1 cellular context compared by ENCODE assay signal in the genomic region with DNA sequence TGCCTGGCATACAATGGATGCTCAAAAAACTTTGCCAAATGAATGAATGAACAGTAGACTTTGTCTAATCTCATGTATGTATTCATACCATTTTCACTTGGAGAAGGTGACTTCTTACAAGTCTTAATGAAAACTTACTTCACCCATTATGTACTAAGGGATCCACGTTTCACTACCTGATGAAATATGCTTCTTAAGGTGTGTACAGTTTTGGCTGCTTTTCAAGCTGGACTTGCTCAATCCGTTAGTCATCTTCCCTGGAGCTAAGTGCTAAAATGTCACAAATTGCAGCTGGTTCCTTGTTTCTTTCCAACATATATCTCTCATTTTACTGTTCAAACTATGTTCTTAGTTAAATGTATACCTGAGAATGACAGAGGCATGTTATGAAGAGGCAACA.
TF ChIP-seq lines count a peak whose summit lies in the region.

No MANE protein-coding gene starts in this region.

TF ChIP-seq in SK-N-SH treated with all-trans-retinoic acid at 6 μM for 48 hours, 23 proteins besides CTCF, POLR2A, EP300 and RAD21 (continued from another document):
- TF ChIP-seq, protein P1, sequence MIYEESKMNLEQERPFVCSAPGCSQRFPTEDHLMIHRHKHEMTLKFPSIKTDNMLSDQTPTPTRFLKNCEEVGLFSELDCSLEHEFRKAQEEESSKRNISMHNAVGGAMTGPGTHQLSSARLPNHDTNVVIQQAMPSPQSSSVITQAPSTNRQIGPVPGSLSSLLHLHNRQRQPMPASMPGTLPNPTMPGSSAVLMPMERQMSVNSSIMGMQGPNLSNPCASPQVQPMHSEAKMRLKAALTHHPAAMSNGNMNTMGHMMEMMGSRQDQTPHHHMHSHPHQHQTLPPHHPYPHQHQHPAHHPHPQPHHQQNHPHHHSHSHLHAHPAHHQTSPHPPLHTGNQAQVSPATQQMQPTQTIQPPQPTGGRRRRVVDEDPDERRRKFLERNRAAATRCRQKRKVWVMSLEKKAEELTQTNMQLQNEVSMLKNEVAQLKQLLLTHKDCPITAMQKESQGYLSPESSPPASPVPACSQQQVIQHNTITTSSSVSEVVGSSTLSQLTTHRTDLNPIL (CRISPR knock-in tag; IDR thresholded peaks at IDR 0.05; ENCODE audit: low read depth): no peak
- TF ChIP-seq PPARA (CRISPR knock-in tag; IDR thresholded peaks at IDR 0.05; ENCODE audit: borderline replicate concordance) (no peak), BACH2 (CRISPR knock-in tag; IDR thresholded peaks at IDR 0.05; ENCODE audit: borderline replicate concordance) (no peak), ARNTL (CRISPR knock-in tag; IDR thresholded peaks at IDR 0.05; ENCODE audit: borderline replicate concordance, low read depth) (no peak), RARB (CRISPR knock-in tag; IDR thresholded peaks at IDR 0.05) (no peak), TCF4 (CRISPR knock-in tag; IDR thresholded peaks at IDR 0.05; ENCODE audit: borderline replicate concordance) (no peak), ZFP3 (CRISPR knock-in tag; IDR thresholded peaks at IDR 0.05) (no peak), OSR1 (CRISPR knock-in tag; IDR thresholded peaks at IDR 0.05) (no peak)
- TF ChIP-seq, protein P2, sequence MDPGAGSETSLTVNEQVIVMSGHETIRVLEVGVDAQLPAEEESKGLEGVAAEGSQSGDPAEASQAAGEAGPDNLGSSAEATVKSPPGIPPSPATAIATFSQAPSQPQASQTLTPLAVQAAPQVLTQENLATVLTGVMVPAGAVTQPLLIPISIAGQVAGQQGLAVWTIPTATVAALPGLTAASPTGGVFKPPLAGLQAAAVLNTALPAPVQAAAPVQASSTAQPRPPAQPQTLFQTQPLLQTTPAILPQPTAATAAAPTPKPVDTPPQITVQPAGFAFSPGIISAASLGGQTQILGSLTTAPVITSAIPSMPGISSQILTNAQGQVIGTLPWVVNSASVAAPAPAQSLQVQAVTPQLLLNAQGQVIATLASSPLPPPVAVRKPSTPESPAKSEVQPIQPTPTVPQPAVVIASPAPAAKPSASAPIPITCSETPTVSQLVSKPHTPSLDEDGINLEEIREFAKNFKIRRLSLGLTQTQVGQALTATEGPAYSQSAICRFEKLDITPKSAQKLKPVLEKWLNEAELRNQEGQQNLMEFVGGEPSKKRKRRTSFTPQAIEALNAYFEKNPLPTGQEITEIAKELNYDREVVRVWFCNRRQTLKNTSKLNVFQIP (CRISPR knock-in tag; IDR thresholded peaks at IDR 0.05; ENCODE audit: borderline replicate concordance, low read depth): no peak
TF ChIP-seq in SK-N-SH treated with all-trans-retinoic acid at 6 μM for 48 hours: peak in this region for 0.
